In the genomic region with DNA sequence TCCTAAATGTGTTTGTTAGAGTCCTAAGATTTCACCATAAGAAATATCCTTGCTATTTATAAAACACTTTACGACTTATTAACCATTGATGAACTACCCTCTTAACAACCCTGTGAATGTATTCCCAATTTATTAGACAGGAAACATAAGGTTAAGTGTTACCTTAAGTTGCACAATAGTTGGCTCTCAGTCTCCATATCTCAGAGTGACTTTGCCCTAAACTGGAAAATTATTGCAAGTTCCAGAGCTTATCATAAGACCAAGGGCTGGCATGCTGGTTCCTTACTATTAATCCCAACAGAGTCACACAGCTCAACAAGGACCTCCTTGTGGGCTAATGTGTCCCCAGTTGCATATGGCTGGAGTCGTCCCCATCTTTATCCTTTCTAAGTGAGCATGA, we compare ENCODE assay signal across 2 cellular contexts.
TF ChIP-seq lines count a peak whose summit lies in the region.

No MANE protein-coding gene starts in this region.

TF ChIP-seq in IMR-90, 13 proteins besides CTCF, POLR2A, EP300 and RAD21:
- TF ChIP-seq CHD1 (IDR thresholded peaks at IDR 0.05; ENCODE audit: low read depth, low read length), result no peak
- TF ChIP-seq CEBPB (IDR thresholded peaks at IDR 0.05; ENCODE audit: low read depth, low read length), result peak; percentile 57
- no peak for TF ChIP-seq NFE2L2 (IDR thresholded peaks at IDR 0.05; ENCODE audit: low read depth, low read length)

TF ChIP-seq in HepG2, 621 proteins besides CTCF, POLR2A, EP300 and RAD21:
- TF ChIP-seq, protein P1, sequence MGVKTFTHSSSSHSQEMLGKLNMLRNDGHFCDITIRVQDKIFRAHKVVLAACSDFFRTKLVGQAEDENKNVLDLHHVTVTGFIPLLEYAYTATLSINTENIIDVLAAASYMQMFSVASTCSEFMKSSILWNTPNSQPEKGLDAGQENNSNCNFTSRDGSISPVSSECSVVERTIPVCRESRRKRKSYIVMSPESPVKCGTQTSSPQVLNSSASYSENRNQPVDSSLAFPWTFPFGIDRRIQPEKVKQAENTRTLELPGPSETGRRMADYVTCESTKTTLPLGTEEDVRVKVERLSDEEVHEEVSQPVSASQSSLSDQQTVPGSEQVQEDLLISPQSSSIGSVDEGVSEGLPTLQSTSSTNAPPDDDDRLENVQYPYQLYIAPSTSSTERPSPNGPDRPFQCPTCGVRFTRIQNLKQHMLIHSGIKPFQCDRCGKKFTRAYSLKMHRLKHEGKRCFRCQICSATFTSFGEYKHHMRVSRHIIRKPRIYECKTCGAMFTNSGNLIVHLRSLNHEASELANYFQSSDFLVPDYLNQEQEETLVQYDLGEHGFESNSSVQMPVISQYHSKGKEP (CRISPR knock-in tag; IDR thresholded peaks at IDR 0.05), result no peak
- peak; percentile 75 for TF ChIP-seq CEBPB (IDR thresholded peaks at IDR 0.05; ENCODE audit: borderline replicate concordance, low read depth, low read length)
